15 cellular contexts compared by ENCODE assay signal in the genomic region with DNA sequence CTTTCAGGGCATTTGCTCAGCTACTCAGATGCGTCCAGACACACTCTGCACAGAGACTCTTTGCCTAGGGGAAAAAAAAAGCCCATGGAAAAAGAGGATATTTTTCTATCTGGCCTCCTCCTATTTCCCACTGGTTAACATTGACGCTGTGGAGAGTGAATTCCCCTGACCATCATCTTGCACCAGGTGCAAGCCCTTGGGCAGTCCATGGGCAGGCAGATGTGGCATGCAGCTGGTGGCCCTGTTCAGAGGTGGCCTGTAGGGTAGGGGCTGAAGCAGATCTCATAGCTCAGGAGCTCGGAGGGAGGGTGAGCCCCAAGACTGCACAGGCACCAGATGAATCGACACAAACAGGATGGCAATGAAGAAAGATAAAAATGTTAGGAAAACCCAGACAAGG.
A peak's percentile ranks its signal among the peaks of the same experiment; 100 is the strongest.
DNase-seq lines count a peak whose midpoint lies in the region; ATAC-seq, FAIRE-seq and TF ChIP-seq lines count a peak whose summit lies in the region.
"Had no signal": no experiment of that assay in that cellular context is flagged by ENCODE, and none has a peak within 500 bp of the region (broad histone marks: within the 10 kb centered on the region; RNA-seq: fewer than 3 reads in every experiment).

No MANE protein-coding gene starts in this region.

- no peak overlapping the region for H3K14ac ChIP-seq in H1 (ENCODE audit: insufficient read length)

- no peak overlapping the region for H4K91ac ChIP-seq in H1 (replicated peaks; ENCODE audit: insufficient read length, low read length)

- H3K4ac ChIP-seq in H1 (replicated peaks; ENCODE audit: insufficient read length, low read depth, low read length), result no peak overlapping the region

- H3K9me2 ChIP-seq in GM23338 (ENCODE audit: insufficient read depth) (0 out of 2 replicates have a peak, but pooled peaks cover 3% of the 10 kb centered on the region), PC-3 (replicated peaks; ENCODE audit: low read length) (no peaks in the 10 kb centered on the region), SK-N-SH (no peaks in the 10 kb centered on the region)

- H3K36me3 Mint-ChIP-seq in GM23338 (ENCODE audit: low read depth), result no peaks in the 10 kb centered on the region
- H3K36me3 Mint-ChIP-seq: CD14-positive monocyte; CD4-positive, alpha-beta memory T cell had no signal

- H3K27ac Mint-ChIP-seq in GM23338, result peak overlapping the region; percentile 57; the same call in 1 of the 2 replicates
- H3K27ac Mint-ChIP-seq: CD14-positive monocyte had no signal

- peak overlapping the region; percentile 42; the same call in 1 of the 2 replicates for H4K8ac ChIP-seq in H1 (ENCODE audit: extremely low read depth, insufficient read depth, low read length)

- no peak overlapping the region for H3K4me2 ChIP-seq in GM23338
- no peak overlapping the region for H3K4me2 ChIP-seq in PC-3 (ENCODE audit: low read length)
- H3K4me2 ChIP-seq in H1 (ENCODE audit: insufficient read depth in 1 of 2, low read depth in 2 of 2, low read length in 2 of 2), result no peak overlapping the region
- H3K4me2 ChIP-seq in SK-N-SH, result no peak overlapping the region
- H3K4me2 ChIP-seq: BLaER1 had no signal

- H3K9me3 ChIP-seq in PC-3 (ENCODE audit: low read length) (no peaks in the 10 kb centered on the region), H1 (ENCODE audit: insufficient read depth in 2 of 2, low read depth in 1 of 2, low read length in 1 of 2) (no peaks in the 10 kb centered on the region), stomach (no peaks in the 10 kb centered on the region), prostate gland (no peaks in the 10 kb centered on the region), SK-N-SH (no peaks in the 10 kb centered on the region)
- H3K9me3 ChIP-seq: HAP-1 had no signal

- no peak for FAIRE-seq in H1 (lab: Jason Lieb, UNC)

- H2BK15ac ChIP-seq in H1 (ENCODE audit: low read length), result no peak overlapping the region

- no peak overlapping the region for H2BK20ac ChIP-seq in H1 (ENCODE audit: low read length)

- TF ChIP-seq POLR2A in H1 (IDR thresholded peaks at IDR 0.05; ENCODE audit: control extremely low read depth in 1 of 2, low read depth in 2 of 2, low read length in 2 of 2) (no peak), stomach (IDR thresholded peaks at IDR 0.05) (no peak), prostate gland (IDR thresholded peaks at IDR 0.05) (no peak)

- 96% methylated on average over 4 of the region's 4 CpGs; no CpG with 5 or more reads in 1 of the 2 experiments for WGBS in H1 (ENCODE audit: extremely low coverage in 1 of 2, insufficient coverage in 1 of 2, insufficient read length in 1 of 2, insufficient replicate concordance in 2 of 2, low coverage in 1 of 2, low lambda C conversion rate in 2 of 2, missing lambda C conversion rate in 1 of 2), 2 experiments
- 70 to 81% (median 71%) methylated on average over 4 of the region's 4 CpGs for WGBS in stomach, 5 donors
- 66% methylated on average over 4 of the region's 4 CpGs for WGBS in prostate gland
- 52% methylated on average over 4 of the region's 4 CpGs for WGBS in SK-N-SH (ENCODE audit: low lambda C conversion rate)

- H3K18ac ChIP-seq in H1 (ENCODE audit: extremely low read depth, low read length), result no peak overlapping the region

- no peak overlapping the region for H3K23ac ChIP-seq in H1 (ENCODE audit: insufficient read length)

- no TSS peak for BruUV-seq in PC-3 (replicated peaks; lab: Mats Ljungman, UMichigan)

- peaks cover 7% of the 10 kb centered on the region; the same call in 2 of the 3 replicates for H3K4me1 Mint-ChIP-seq in GM23338
- H3K4me1 Mint-ChIP-seq: CD14-positive monocyte; CD4-positive, alpha-beta memory T cell had no signal

- no peak for TF ChIP-seq RAD21 in H1 (IDR thresholded peaks at IDR 0.05 in 1 of 2, conservative IDR thresholded peaks at IDR 0.05 in 1 of 2; ENCODE audit: low read depth in 2 of 2, low read length in 2 of 2)
- TF ChIP-seq RAD21 in SK-N-SH (IDR thresholded peaks at IDR 0.05; ENCODE audit: low read length), result no peak

- no peak overlapping the region for H3K4me3 ChIP-seq in GM23338
- H3K4me3 ChIP-seq in PC-3 (ENCODE audit: low read length), result no peak overlapping the region
- H3K4me3 ChIP-seq in H1 (ENCODE audit: extremely low read depth in 1 of 4, insufficient read depth in 2 of 4, low read depth in 3 of 4, low read length in 4 of 4), result no peak overlapping the region
- no peak overlapping the region for H3K4me3 ChIP-seq in stomach
- H3K4me3 ChIP-seq in prostate gland, result no peak overlapping the region
- no peak overlapping the region for H3K4me3 ChIP-seq in SK-N-SH (ENCODE audit: low read depth in 2 of 2, low read length in 1 of 2)
- H3K4me3 ChIP-seq: BLaER1, HAP-1 had no signal

- no peak overlapping the region for H2BK120ac ChIP-seq in H1 (replicated peaks; ENCODE audit: low read depth, low read length)

- H3K9ac ChIP-seq in PC-3 (ENCODE audit: low read length), result no peak overlapping the region
- H3K9ac ChIP-seq in H1 (replicated peaks in 1 of 4; ENCODE audit: extremely low read depth in 1 of 4, low read depth in 3 of 4, low read length in 3 of 4), result no peak overlapping the region
- no peak overlapping the region for H3K9ac ChIP-seq in SK-N-SH
- H3K9ac ChIP-seq: BLaER1 had no signal

- no peak overlapping the region for H2BK12ac ChIP-seq in H1 (ENCODE audit: low read depth, low read length)

- H3F3A ChIP-seq in GM23338 (replicated peaks; ENCODE audit: low read depth) (no peaks in the 10 kb centered on the region), PC-3 (ENCODE audit: low read length, unreplicated experiment) (peaks cover 11% of the 10 kb centered on the region), SK-N-SH (replicated peaks; ENCODE audit: insufficient read depth) (peaks cover 37% of the 10 kb centered on the region)

- H2AK5ac ChIP-seq in H1 (ENCODE audit: low read depth, low read length), result no peak overlapping the region

- ATAC-seq in GM23338 (no peak), PC-3 (no peak), HG03280 (IDR thresholded peaks at IDR 0.05; ENCODE audit: unreplicated experiment) (no peak)

- TF ChIP-seq EP300 in H1 (IDR thresholded peaks at IDR 0.05; ENCODE audit: borderline replicate concordance in 1 of 2, low read depth in 2 of 2, low read length in 2 of 2) (no peak), stomach (IDR thresholded peaks at IDR 0.05) (no peak), SK-N-SH (IDR thresholded peaks at IDR 0.05; ENCODE audit: borderline replicate concordance in 1 of 2, low read depth in 1 of 2, low read length in 1 of 2) (no peak)

- no peak overlapping the region for H3K4me3 Mint-ChIP-seq in GM23338
- H3K4me3 Mint-ChIP-seq: CD14-positive monocyte; CD4-positive, alpha-beta memory T cell had no signal

- CTCF ChIA-PET in PC-3 (lab: Charles Lee), result no interaction called here
- CTCF ChIA-PET in H1 (lab: Charles Lee; ENCODE audit: partially characterized antibody), result interaction anchor here (1.2 to 1.5 kb wide), 2 partner anchors 57 to 77 kb away, joined by 3 to 4 read pairs; no protein-coding TSS in a partner anchor
- CTCF ChIA-PET in SK-N-SH (lab: Yijun Ruan, JAX), result no interaction called here

- POLR2A ChIA-PET in PC-3 (lab: Charles Lee; ENCODE audit: unreplicated experiment) (no interaction called here), H1 (lab: Charles Lee; ENCODE audit: partially characterized antibody) (no interaction called here), SK-N-SH (lab: Yijun Ruan, JAX) (no interaction called here)

- no peaks in the 10 kb centered on the region for H3K23me2 ChIP-seq in H1 (ENCODE audit: low read depth, low read length)

- H3K36me3 ChIP-seq in GM23338 (ENCODE audit: insufficient read depth) (no peaks in the 10 kb centered on the region), PC-3 (ENCODE audit: low read depth, low read length) (no peaks in the 10 kb centered on the region), H1 (ENCODE audit: control insufficient read depth in 2 of 4, insufficient read depth in 4 of 4, low read length in 3 of 4) (no peaks in the 10 kb centered on the region), stomach (no peaks in the 10 kb centered on the region), prostate gland (no peaks in the 10 kb centered on the region), SK-N-SH (replicated peaks in 1 of 2; ENCODE audit: control insufficient read depth in 1 of 2, insufficient read depth in 2 of 2, low read length in 1 of 2) (no peaks in the 10 kb centered on the region)
- H3K36me3 ChIP-seq: BLaER1, HAP-1 had no signal

- H3K79me1 ChIP-seq in H1 (ENCODE audit: low read depth, low read length), result no peaks in the 10 kb centered on the region

- no peaks in the 10 kb centered on the region for H3K27me3 ChIP-seq in GM23338 (ENCODE audit: insufficient read depth)
- no peaks in the 10 kb centered on the region for H3K27me3 ChIP-seq in PC-3 (ENCODE audit: low read length)
- H3K27me3 ChIP-seq in H1 (replicated peaks in 1 of 4; ENCODE audit: control insufficient read depth in 3 of 4, extremely low read depth in 1 of 4, insufficient read depth in 3 of 4, low read length in 3 of 4), result no peaks in the 10 kb centered on the region
- no peaks in the 10 kb centered on the region for H3K27me3 ChIP-seq in stomach
- H3K27me3 ChIP-seq in prostate gland (replicated peaks; ENCODE audit: insufficient read depth), result no peaks in the 10 kb centered on the region
- no peaks in the 10 kb centered on the region for H3K27me3 ChIP-seq in SK-N-SH (ENCODE audit: insufficient read depth)
- H3K27me3 ChIP-seq: BLaER1 had no signal

- intact Hi-C loops in PC-3 (cut with micrococcal nuclease), result loop anchor here (5.0 kb wide), 1 partner anchor 129 kb away; no protein-coding TSS in a partner anchor
- intact Hi-C loops in stomach (cut with DNase I; ENCODE audit: low total_unique reads), result no loop called here
- intact Hi-C loops in prostate gland (cut with DNase I), result no loop called here

- H3K4me1 ChIP-seq in GM23338 (ENCODE audit: insufficient read depth), result no peaks in the 10 kb centered on the region
- H3K4me1 ChIP-seq in PC-3 (ENCODE audit: insufficient read depth, low read length), result peaks cover 52% of the 10 kb centered on the region
- H3K4me1 ChIP-seq in H1 (replicated peaks in 1 of 4; ENCODE audit: control insufficient read depth in 3 of 4, insufficient read depth in 4 of 4, low read length in 3 of 4), result no peaks in the 10 kb centered on the region; a peak in 1 of 7 replicates
- H3K4me1 ChIP-seq in stomach, result no peaks in the 10 kb centered on the region
- no peaks in the 10 kb centered on the region for H3K4me1 ChIP-seq in prostate gland (replicated peaks)
- H3K4me1 ChIP-seq in SK-N-SH (ENCODE audit: control insufficient read depth in 1 of 2, insufficient read depth in 2 of 2, low read depth in 1 of 2, low read length in 1 of 2), result peaks cover 0 to 13% of the 10 kb centered on the region in 2 experiments; a peak in 2 of 4 replicates
- H3K4me1 ChIP-seq: HAP-1 had no signal

- H3K9me3 Mint-ChIP-seq in GM23338, result no peaks in the 10 kb centered on the region
- H3K9me3 Mint-ChIP-seq: CD4-positive, alpha-beta memory T cell had no signal

- no peak overlapping the region for H3K27ac ChIP-seq in GM23338 (ENCODE audit: low read depth)
- H3K27ac ChIP-seq in PC-3 (ENCODE audit: low read length), result peak overlapping the region; percentile 91; the same call in 1 of the 2 replicates
- H3K27ac ChIP-seq in H1 (ENCODE audit: low read depth, low read length), result no peak overlapping the region
- H3K27ac ChIP-seq in stomach, result no peak overlapping the region
- H3K27ac ChIP-seq in prostate gland, result no peak overlapping the region
- no peak overlapping the region for H3K27ac ChIP-seq in SK-N-SH (ENCODE audit: low read depth in 2 of 2, low read length in 1 of 2)
- H3K27ac ChIP-seq: BLaER1 had no signal

- H4K20me1 ChIP-seq in GM23338 (replicated peaks; ENCODE audit: insufficient read depth) (no peaks in the 10 kb centered on the region), PC-3 (ENCODE audit: low read length) (no peaks in the 10 kb centered on the region), H1 (replicated peaks in 1 of 2; ENCODE audit: control insufficient read depth in 1 of 2, insufficient read depth in 2 of 2, low read length in 2 of 2) (no peaks in the 10 kb centered on the region), SK-N-SH (ENCODE audit: insufficient read depth) (no peaks in the 10 kb centered on the region)
- H4K20me1 ChIP-seq: BLaER1 had no signal

- DNase-seq in GM23338 (ENCODE audit: low spot score) (no peak), PC-3 (no peak), H1 (ENCODE audit: low read depth in 1 of 2, low spot score in 2 of 2) (no peak), retina (peak; percentile 10), stomach (no peak), prostate gland (ENCODE audit: low spot score) (no peak), SK-N-SH (no peak)
- DNase-seq: 8988T; CD4-positive, alpha-beta memory T cell; DMS79 treated with DMSO at 0.1 percent for 48 hours; GF-D8 had no signal

- H2BK5ac ChIP-seq in H1 (ENCODE audit: low read depth, low read length), result no peak overlapping the region

- H2AFZ ChIP-seq in GM23338 (no peak overlapping the region), PC-3 (ENCODE audit: low read length) (no peak overlapping the region), H1 (ENCODE audit: low read length) (no peak overlapping the region), SK-N-SH (ENCODE audit: low read depth) (no peak overlapping the region)

- peaks cover 2% of the 10 kb centered on the region for H3K27me3 Mint-ChIP-seq in GM23338 (ENCODE audit: insufficient read depth, low read depth, poor library complexity)

- no peak overlapping the region for H3K56ac ChIP-seq in H1 (replicated peaks; ENCODE audit: insufficient read length, low read depth, low read length)

- no peaks in the 10 kb centered on the region for H3K79me2 ChIP-seq in GM23338 (replicated peaks; ENCODE audit: insufficient read depth)
- H3K79me2 ChIP-seq in PC-3 (ENCODE audit: low read length), result no peaks in the 10 kb centered on the region
- H3K79me2 ChIP-seq in H1 (ENCODE audit: control insufficient read depth in 1 of 2, insufficient read depth in 2 of 2, low read length in 2 of 2), result no peaks in the 10 kb centered on the region
- no peaks in the 10 kb centered on the region for H3K79me2 ChIP-seq in SK-N-SH (ENCODE audit: insufficient read depth)

- TF ChIP-seq CTCF in GM23338 (conservative IDR thresholded peaks at IDR 0.05; ENCODE audit: low read depth in 2 of 2) (no peak), PC-3 (conservative IDR thresholded peaks at IDR 0.05; ENCODE audit: low read depth, low read length) (no peak), H1 (IDR thresholded peaks at IDR 0.05; ENCODE audit: control extremely low read depth in 1 of 3, insufficient read depth in 1 of 3, low read depth in 1 of 3, low read length in 3 of 3) (no peak), stomach (IDR thresholded peaks at IDR 0.05) (no peak), prostate gland (IDR thresholded peaks at IDR 0.05) (no peak), SK-N-SH (IDR thresholded peaks at IDR 0.05) (no peak)

- H4K5ac ChIP-seq in H1 (ENCODE audit: insufficient read length, low read depth, low read length), result no peak overlapping the region
